ENCODE assay signal across 12 cellular contexts in the genomic region with DNA sequence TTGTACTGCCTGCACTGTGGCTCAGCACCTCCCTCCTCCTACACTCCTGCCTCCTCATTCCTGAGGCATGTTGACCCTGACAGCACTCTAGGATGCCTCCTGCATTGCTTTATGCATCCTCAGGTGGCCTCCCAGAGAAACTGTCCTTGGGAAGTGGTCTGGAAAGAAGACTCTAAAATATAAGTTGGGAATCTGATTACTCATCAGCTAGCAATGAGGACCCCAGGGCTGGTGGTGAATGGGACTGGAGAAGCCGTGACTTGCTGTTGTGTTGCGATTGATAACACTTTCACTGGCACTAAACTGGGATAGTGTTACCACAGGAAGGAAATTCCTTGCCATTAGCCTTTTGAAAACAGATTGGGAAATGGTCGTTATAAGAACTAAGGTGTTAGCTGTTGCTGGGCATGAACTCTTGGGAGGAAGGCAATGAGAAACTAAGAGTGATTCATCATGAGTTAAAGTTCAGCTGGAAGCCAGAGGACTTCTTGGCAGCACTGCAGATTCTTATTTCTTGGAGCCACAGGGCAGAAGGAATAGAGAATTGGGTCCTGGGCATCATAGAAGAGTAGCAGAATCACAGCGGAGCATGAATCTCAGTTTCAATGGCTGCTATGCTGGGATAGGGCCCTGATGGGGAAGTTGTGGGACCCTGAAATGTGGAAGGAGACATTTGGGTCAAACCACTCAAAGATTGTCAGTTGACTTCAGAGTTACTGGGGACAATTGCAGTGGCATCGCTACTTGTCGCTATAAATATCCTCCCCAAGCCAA. TPM values are rescaled to one million over a fixed set of nuclear protein-coding genes. Genes with fewer than 3 reads are reported as not detected.
DNase-seq lines count a peak whose midpoint lies in the region; ATAC-seq, FAIRE-seq and TF ChIP-seq lines count a peak whose summit lies in the region.
"Had no signal": no experiment of that assay in that cellular context is flagged by ENCODE, and none has a peak within 500 bp of the region (broad histone marks: within the 10 kb centered on the region; RNA-seq: fewer than 3 reads in every experiment).

No MANE protein-coding gene starts in this region.

- H3K27ac ChIP-seq in H1 (ENCODE audit: low read depth, low read length): no peak overlapping the region
- H3K27ac ChIP-seq in trophoblast cell (ENCODE audit: low read depth, low read length): no peak overlapping the region
- H3K27ac ChIP-seq: stomach had no signal

- CTCF ChIA-PET in H1 (lab: Charles Lee; ENCODE audit: partially characterized antibody): interaction anchor here (0.9 kb wide), 1 partner anchor 10 kb away, joined by 3 read pairs; no protein-coding TSS in a partner anchor

- H4K12ac ChIP-seq in trophoblast cell (ENCODE audit: low read depth, low read length): no peak overlapping the region

- H3K4me1 ChIP-seq in H1 (replicated peaks in 1 of 4; ENCODE audit: control insufficient read depth in 3 of 4, insufficient read depth in 4 of 4, low read length in 3 of 4) (0 out of 7 replicates have a peak, but pooled peaks cover 0 to 3% (median 0%) of the 10 kb centered on the region in 4 experiments), trophoblast cell (ENCODE audit: control insufficient read depth in 1 of 2, insufficient read depth in 2 of 2, low read length in 2 of 2) (no peaks in the 10 kb centered on the region)
- H3K4me1 ChIP-seq: stomach had no signal

- H3K4ac ChIP-seq in H1 (replicated peaks; ENCODE audit: insufficient read length, low read depth, low read length) (no peak overlapping the region), trophoblast cell (ENCODE audit: low read depth, low read length) (no peak overlapping the region)

- H3K9ac ChIP-seq in H1 (replicated peaks in 1 of 4; ENCODE audit: extremely low read depth in 1 of 4, low read depth in 3 of 4, low read length in 3 of 4): no peak overlapping the region
- H3K9ac ChIP-seq in trophoblast cell (ENCODE audit: low read length): no peak overlapping the region

- no peak for TF ChIP-seq POLR2A in H1 (IDR thresholded peaks at IDR 0.05; ENCODE audit: control extremely low read depth in 1 of 2, low read depth in 2 of 2, low read length in 2 of 2)

- H3K4me3 Mint-ChIP-seq in activated T-cell treated with anti-CD3 and anti-CD28 coated beads, Interleukin-2, amount 50 U/mL, for 4 hours: no peak overlapping the region

- no peak for TF ChIP-seq RAD21 in H1 (IDR thresholded peaks at IDR 0.05 in 1 of 2, conservative IDR thresholded peaks at IDR 0.05 in 1 of 2; ENCODE audit: low read depth in 2 of 2, low read length in 2 of 2)

- H4K8ac ChIP-seq in H1 (ENCODE audit: extremely low read depth, insufficient read depth, low read length): no peak overlapping the region
- no peak overlapping the region for H4K8ac ChIP-seq in trophoblast cell (ENCODE audit: low read depth, low read length)

- peak; percentile 27 for DNase-seq in GDM1 (lab: John Stamatoyannopoulos, UW)
- peak; percentile 67 for DNase-seq in NCI-H460 (ENCODE audit: extremely low read depth, low read depth)
- DNase-seq in H1 (ENCODE audit: low read depth in 1 of 2, low spot score in 2 of 2): peak in 1 of 2 experiments; percentile 10
- peak; percentile 36 to 46 for DNase-seq in trophoblast cell
- DNase-seq in HT-29 (ENCODE audit: low spot score): no peak
- DNase-seq in activated T-cell treated with anti-CD3 and anti-CD28 coated beads, Interleukin-2, amount 50 U/mL, for 4 hours: no peak
- DNase-seq in NCI-H2107 (lab: John Stamatoyannopoulos, UW): no peak
- DNase-seq: central memory CD4-positive, alpha-beta T cell; glutamatergic neuron; stomach; T-helper 2 cell had no signal

- H2BK5ac ChIP-seq in H1 (ENCODE audit: low read depth, low read length): no peak overlapping the region
- H2BK5ac ChIP-seq in trophoblast cell (ENCODE audit: low read depth, low read length, poor library complexity): no peak overlapping the region

- 0 out of 2 replicates have a peak overlapping the region, but pooled peaks have one; percentile 60 for H2BK12ac ChIP-seq in H1 (ENCODE audit: low read depth, low read length)
- no peak overlapping the region for H2BK12ac ChIP-seq in trophoblast cell (ENCODE audit: low read length)

- peaks cover 3% of the 10 kb centered on the region for H3K9me3 Mint-ChIP-seq in activated T-cell treated with anti-CD3 and anti-CD28 coated beads, Interleukin-2, amount 50 U/mL, for 4 hours

- no peaks in the 10 kb centered on the region for H3K79me1 ChIP-seq in H1 (ENCODE audit: low read depth, low read length)
- no peaks in the 10 kb centered on the region for H3K79me1 ChIP-seq in trophoblast cell (ENCODE audit: low read length)

- H3K79me2 ChIP-seq in H1 (ENCODE audit: control insufficient read depth in 1 of 2, insufficient read depth in 2 of 2, low read length in 2 of 2) (no peaks in the 10 kb centered on the region), trophoblast cell (ENCODE audit: control insufficient read depth, insufficient read depth, low read length, poor library complexity) (no peaks in the 10 kb centered on the region)

- H3K56ac ChIP-seq in H1 (replicated peaks; ENCODE audit: insufficient read length, low read depth, low read length): no peak overlapping the region

- H2AK5ac ChIP-seq in H1 (ENCODE audit: low read depth, low read length) (no peak overlapping the region), trophoblast cell (ENCODE audit: low read length) (no peak overlapping the region)

- no peak overlapping the region for H4K5ac ChIP-seq in H1 (ENCODE audit: insufficient read length, low read depth, low read length)

- H3K27me3 Mint-ChIP-seq in activated T-cell treated with anti-CD3 and anti-CD28 coated beads, Interleukin-2, amount 50 U/mL, for 4 hours (ENCODE audit: low read depth): no peaks in the 10 kb centered on the region

- no peaks in the 10 kb centered on the region for H4K20me1 ChIP-seq in H1 (replicated peaks in 1 of 2; ENCODE audit: control insufficient read depth in 1 of 2, insufficient read depth in 2 of 2, low read length in 2 of 2)

- no peak overlapping the region for H2BK20ac ChIP-seq in H1 (ENCODE audit: low read length)

- peaks cover 2% of the 10 kb centered on the region for H3K4me1 Mint-ChIP-seq in activated T-cell treated with anti-CD3 and anti-CD28 coated beads, Interleukin-2, amount 50 U/mL, for 4 hours (ENCODE audit: low read depth)

- POLR2A ChIA-PET in H1 (lab: Charles Lee; ENCODE audit: partially characterized antibody): interaction anchor here (0.7 kb wide), 1 partner anchor 405 kb away, joined by 3 read pairs; no protein-coding TSS in a partner anchor

- H3K27me3 ChIP-seq in H1 (replicated peaks in 1 of 4; ENCODE audit: control insufficient read depth in 3 of 4, extremely low read depth in 1 of 4, insufficient read depth in 3 of 4, low read length in 3 of 4): peaks cover 0 to 2% (median 0%) of the 10 kb centered on the region in 4 experiments; a peak in 1 of 7 replicates
- no peaks in the 10 kb centered on the region for H3K27me3 ChIP-seq in trophoblast cell (ENCODE audit: insufficient read depth, low read length)

- H4K91ac ChIP-seq in H1 (replicated peaks; ENCODE audit: insufficient read length, low read length) (no peak overlapping the region), trophoblast cell (ENCODE audit: low read depth, low read length) (no peak overlapping the region)

- H3K18ac ChIP-seq in H1 (ENCODE audit: extremely low read depth, low read length): no peak overlapping the region
- H3K18ac ChIP-seq in trophoblast cell (ENCODE audit: low read length): no peak overlapping the region

- H2BK15ac ChIP-seq in H1 (ENCODE audit: low read length): no peak overlapping the region

- no peaks in the 10 kb centered on the region for H3K9me3 ChIP-seq in H1 (ENCODE audit: insufficient read depth in 2 of 2, low read depth in 1 of 2, low read length in 1 of 2)
- H3K9me3 ChIP-seq in trophoblast cell (ENCODE audit: insufficient read depth, low read depth, low read length): no peaks in the 10 kb centered on the region
- H3K9me3 ChIP-seq: stomach had no signal

- no peak overlapping the region for H2BK120ac ChIP-seq in H1 (replicated peaks; ENCODE audit: low read depth, low read length)
- no peak overlapping the region for H2BK120ac ChIP-seq in trophoblast cell (ENCODE audit: insufficient read depth, low read length, poor library complexity)

- H3K4me2 ChIP-seq in H1 (ENCODE audit: insufficient read depth in 1 of 2, low read depth in 2 of 2, low read length in 2 of 2): no peak overlapping the region
- no peak overlapping the region for H3K4me2 ChIP-seq in trophoblast cell (ENCODE audit: low read length)

- H2AFZ ChIP-seq in H1 (ENCODE audit: low read length) (no peak overlapping the region; the same call in 1 of the 2 replicates), trophoblast cell (ENCODE audit: insufficient read depth, low read length, poor library complexity) (no peak overlapping the region)

- H3K14ac ChIP-seq in H1 (ENCODE audit: insufficient read length) (no peak overlapping the region), trophoblast cell (ENCODE audit: low read length) (no peak overlapping the region)

- 91% methylated on average over 6 of the region's 6 CpGs; no CpG with 5 or more reads in 1 of the 2 experiments for WGBS in H1 (ENCODE audit: extremely low coverage in 1 of 2, insufficient coverage in 1 of 2, insufficient read length in 1 of 2, insufficient replicate concordance in 2 of 2, low coverage in 1 of 2, low lambda C conversion rate in 2 of 2, missing lambda C conversion rate in 1 of 2), 2 experiments
- no CpG with 5 or more reads among the region's 6 CpGs for WGBS in trophoblast cell (ENCODE audit: extremely low coverage, insufficient coverage, insufficient read length)

- no peak overlapping the region for H3K4me3 ChIP-seq in H1 (ENCODE audit: extremely low read depth in 1 of 4, insufficient read depth in 2 of 4, low read depth in 3 of 4, low read length in 4 of 4)
- no peak overlapping the region for H3K4me3 ChIP-seq in trophoblast cell (ENCODE audit: low read depth, low read length)
- H3K4me3 ChIP-seq: stomach had no signal

- H3K36me3 ChIP-seq in H1 (ENCODE audit: control insufficient read depth in 2 of 4, insufficient read depth in 4 of 4, low read length in 3 of 4) (no peaks in the 10 kb centered on the region), trophoblast cell (ENCODE audit: control insufficient read depth in 1 of 2, insufficient read depth in 2 of 2, low read length in 2 of 2) (no peaks in the 10 kb centered on the region)
- H3K36me3 ChIP-seq: stomach had no signal

- H3K23ac ChIP-seq in H1 (ENCODE audit: insufficient read length) (no peak overlapping the region), trophoblast cell (ENCODE audit: low read length) (no peak overlapping the region)

- TF ChIP-seq CTCF in H1 (IDR thresholded peaks at IDR 0.05; ENCODE audit: control extremely low read depth in 1 of 3, insufficient read depth in 1 of 3, low read depth in 1 of 3, low read length in 3 of 3): no peak

- peaks cover 16% of the 10 kb centered on the region for H3K36me3 Mint-ChIP-seq in activated T-cell treated with anti-CD3 and anti-CD28 coated beads, Interleukin-2, amount 50 U/mL, for 4 hours (ENCODE audit: insufficient read depth)

- no peaks in the 10 kb centered on the region for H3K23me2 ChIP-seq in H1 (ENCODE audit: low read depth, low read length)

- no peak for ATAC-seq in activated T-cell treated with anti-CD3 and anti-CD28 coated beads, Interleukin-2, amount 50 U/mL, for 4 hours
- ATAC-seq in GM18873 (IDR thresholded peaks at IDR 0.05; ENCODE audit: low FRiP score, unreplicated experiment): no peak

- no peak for TF ChIP-seq EP300 in H1 (IDR thresholded peaks at IDR 0.05; ENCODE audit: borderline replicate concordance in 1 of 2, low read depth in 2 of 2, low read length in 2 of 2)

- no peak for FAIRE-seq in H1 (lab: Jason Lieb, UNC)

RNA-seq across cellular contexts. Expression of a gene that starts 10.1 kb away (rescaled TPM):
- total RNA-seq in NCI-H460 (2014; rRNA removed; shearing (Covaris generic)): not detected in 2 replicates
- not detected in 2 replicates for polyA plus RNA-seq in NCI-H460 (2014; cell fraction: nucleus; rRNA removed)
- not detected in 2 replicates for total RNA-seq in H1 (2021; fragmentation: NEBNext Ultra II Directional; extraction: Animal tissue kit (Norgen Biotek cat#: 25700))
- polyA plus RNA-seq in H1 (2011; rRNA removed): not detected in 2 replicates
- not detected for polyA plus RNA-seq in H1 (2011; cell fraction: cytosol; rRNA removed)
- not detected for polyA plus RNA-seq in H1 (2011; cell fraction: nucleus; rRNA removed)
- not detected in 4 replicates for polyA plus RNA-seq in H1 (2012, experiment 1 of 2)
- polyA plus RNA-seq in H1 (2012, experiment 2 of 2): not detected
- polyA plus RNA-seq in H1 (2013, experiment 1 of 2): not detected
- polyA plus RNA-seq in H1 (2013, experiment 2 of 2): not detected
- not detected in 2 replicates for polyA minus RNA-seq in H1 (2011; rRNA and poly(A)+ RNA removed)
- polyA minus RNA-seq in H1 (2011; cell fraction: cytosol; rRNA and poly(A)+ RNA removed): not detected
- polyA minus RNA-seq in H1 (2011; cell fraction: nucleus; rRNA and poly(A)+ RNA removed): not detected
- not detected in 2 replicates for polyA plus RNA-seq in trophoblast cell (2013)
- total RNA-seq in HT-29 (2014; rRNA removed; shearing (Covaris generic)): not detected in 2 replicates
- total RNA-seq in activated T-cell treated with anti-CD3 and anti-CD28 coated beads, Interleukin-2, amount 50 U/mL, for 4 hours: not detected
- polyA plus RNA-seq: stomach had no signal

RNA-seq across cellular contexts. Expression of a gene that starts 52.2 kb away (rescaled TPM):
- 0.05 and 0.20 TPM in 2 replicates for total RNA-seq in NCI-H460 (2014; rRNA removed; shearing (Covaris generic))
- 0.05 and 0.08 TPM in 2 replicates for polyA plus RNA-seq in NCI-H460 (2014; cell fraction: nucleus; rRNA removed)
- 0.54 and 0.99 TPM in 2 replicates for total RNA-seq in H1 (2021; fragmentation: NEBNext Ultra II Directional; extraction: Animal tissue kit (Norgen Biotek cat#: 25700))
- polyA plus RNA-seq in H1 (2011; rRNA removed): 0.14 and 0.28 TPM in 2 replicates
- 0.10 TPM for polyA plus RNA-seq in H1 (2011; cell fraction: cytosol; rRNA removed)
- 0.40 TPM for polyA plus RNA-seq in H1 (2011; cell fraction: nucleus; rRNA removed)
- polyA plus RNA-seq in H1 (2012, experiment 1 of 2): 0.12 to 0.31 TPM in 2 of 4 replicates, not detected in the others
- polyA plus RNA-seq in H1 (2012, experiment 2 of 2): 0.17 TPM
- polyA plus RNA-seq in H1 (2013, experiment 1 of 2): not detected
- 0.07 TPM for polyA plus RNA-seq in H1 (2013, experiment 2 of 2)
- 0.32 TPM in 1 of 2 replicates, not detected in the other for polyA minus RNA-seq in H1 (2011; rRNA and poly(A)+ RNA removed)
- not detected for polyA minus RNA-seq in H1 (2011; cell fraction: cytosol; rRNA and poly(A)+ RNA removed)
- polyA minus RNA-seq in H1 (2011; cell fraction: nucleus; rRNA and poly(A)+ RNA removed): not detected
- polyA plus RNA-seq in trophoblast cell (2013): 0.14 and 0.31 TPM in 2 replicates
- 0.47 TPM in 1 of 2 replicates, not detected in the other for total RNA-seq in HT-29 (2014; rRNA removed; shearing (Covaris generic))
- under 1 TPM; 0.34 to 0.78 (median 0.73) TPM for total RNA-seq in activated T-cell treated with anti-CD3 and anti-CD28 coated beads, Interleukin-2, amount 50 U/mL, for 4 hours

Comparison
In these comparisons a context has a peak if more than half of its experiments do, and no peak if none do; other contexts are left out.
1. DNase-seq: peak in GDM1 (single experiment), NCI-H460 (single experiment) and trophoblast cell (2 of 2); none in HT-29 (single experiment), activated T-cell treated with anti-CD3 and anti-CD28 coated beads, Interleukin-2, amount 50 U/mL, for 4 hours (single experiment) and NCI-H2107 (single experiment).